23 cellular contexts compared by ENCODE assay signal in genomic region chr3:69532828-69533219, GRCh38.
A peak's percentile ranks its signal among the peaks of the same experiment; 100 is the strongest.
DNase-seq lines count a peak whose midpoint lies in the region; ATAC-seq and TF ChIP-seq lines count a peak whose summit lies in the region.
"Had no signal": no experiment of that assay in that cellular context is flagged by ENCODE, and none has a peak within 500 bp of the region (broad histone marks: within the 10 kb centered on the region; RNA-seq: fewer than 3 reads in every experiment).

No MANE protein-coding gene starts in this region.

- no peak for TF ChIP-seq CTCF in endodermal cell (conservative IDR thresholded peaks at IDR 0.05)

- 79 to 80% methylated on average over 1 to 2 of the region's 2 CpGs for WGBS in endodermal cell (ENCODE audit: insufficient coverage in 1 of 2, insufficient read length in 1 of 2), 2 experiments

- peak; percentile 20 for ATAC-seq in sciatic nerve
- ATAC-seq: A549, GM12878, K562 had no signal

- peaks cover 78% of the 10 kb centered on the region for H3K27me3 ChIP-seq in endodermal cell (ENCODE audit: control insufficient read depth, insufficient read depth, low read length, poor library complexity, severe bottlenecking)
- H3K27me3 ChIP-seq: BE2C had no signal

- no peak overlapping the region for H3K4me3 ChIP-seq in endodermal cell (ENCODE audit: low read length)
- H3K4me3 ChIP-seq: A549, GM12878, GM23248, HAP-1, K562 had no signal

- H3K27ac Mint-ChIP-seq in endodermal cell, result no peak overlapping the region
- H3K27ac Mint-ChIP-seq in T-helper 2 cell treated with Interferon-gamma antibody and Interleukin-4, amounts not matched to agents 5 μg/mL and 100 μg/mL, for 36 hours, result no peak overlapping the region
- H3K27ac Mint-ChIP-seq: CD4-positive, CD25-positive, alpha-beta regulatory T cell; CD8-positive, alpha-beta memory T cell had no signal

- H3K36me3 Mint-ChIP-seq in endodermal cell (ENCODE audit: low read depth), result no peaks in the 10 kb centered on the region
- H3K36me3 Mint-ChIP-seq in T-helper 2 cell treated with Interferon-gamma antibody and Interleukin-4, amounts not matched to agents 5 μg/mL and 100 μg/mL, for 36 hours (ENCODE audit: low read depth), result no peaks in the 10 kb centered on the region
- H3K36me3 Mint-ChIP-seq: CD4-positive, CD25-positive, alpha-beta regulatory T cell; CD8-positive, alpha-beta memory T cell had no signal

- no peaks in the 10 kb centered on the region for H3K4me1 ChIP-seq in endodermal cell (ENCODE audit: control insufficient read depth, insufficient read depth, low read length)
- H3K4me1 ChIP-seq: A549 had no signal

- no peaks in the 10 kb centered on the region for H3K9me3 ChIP-seq in endodermal cell (ENCODE audit: control insufficient read depth, low read length)
- H3K9me3 ChIP-seq: A549, BE2C, HAP-1 had no signal

- no peak overlapping the region for H3K9ac ChIP-seq in endodermal cell (ENCODE audit: extremely low read depth, low read length, poor library complexity, severe bottlenecking)
- H3K9ac ChIP-seq: GM23248 had no signal

- H3K27me3 Mint-ChIP-seq in endodermal cell (ENCODE audit: insufficient read depth), result peaks cover 56% of the 10 kb centered on the region
- no peaks in the 10 kb centered on the region for H3K27me3 Mint-ChIP-seq in T-helper 2 cell treated with Interferon-gamma antibody and Interleukin-4, amounts not matched to agents 5 μg/mL and 100 μg/mL, for 36 hours (ENCODE audit: low read depth)

- H3K4me1 Mint-ChIP-seq in endodermal cell, result no peaks in the 10 kb centered on the region
- no peaks in the 10 kb centered on the region for H3K4me1 Mint-ChIP-seq in T-helper 2 cell treated with Interferon-gamma antibody and Interleukin-4, amounts not matched to agents 5 μg/mL and 100 μg/mL, for 36 hours (ENCODE audit: low read depth)
- H3K4me1 Mint-ChIP-seq: CD4-positive, CD25-positive, alpha-beta regulatory T cell; CD8-positive, alpha-beta memory T cell had no signal

- peak overlapping the region; percentile 79 for H3K27ac ChIP-seq in endodermal cell (ENCODE audit: low read depth, low read length)
- H3K27ac ChIP-seq: 22Rv1, A549, GM23248, HL-60 had no signal

- no peaks in the 10 kb centered on the region for H3K9me3 Mint-ChIP-seq in endodermal cell
- no peaks in the 10 kb centered on the region for H3K9me3 Mint-ChIP-seq in T-helper 2 cell treated with Interferon-gamma antibody and Interleukin-4, amounts not matched to agents 5 μg/mL and 100 μg/mL, for 36 hours
- H3K9me3 Mint-ChIP-seq: CD4-positive, CD25-positive, alpha-beta regulatory T cell had no signal

- intact Hi-C loops in sciatic nerve (cut with DNase I), result no loop called here

- DNase-seq in NCI-H748 (lab: John Stamatoyannopoulos, UW; ENCODE audit: unreplicated experiment) (peak; percentile 10), NCI-H748 treated with DMSO at 0.1 percent for 48 hours (lab: John Stamatoyannopoulos, UW) (no peak), endodermal cell (no peak), sciatic nerve (ENCODE audit: low spot score) (no peak), HUDEP-2 (lab: John Stamatoyannopoulos, UW; ENCODE audit: unreplicated experiment in 76 of 76) (no peak), superior temporal gyrus (ENCODE audit: extremely low spot score) (no peak)
- DNase-seq in T-helper 2 cell treated with Interferon-gamma antibody and Interleukin-4, amounts not matched to agents 5 μg/mL and 100 μg/mL, for 36 hours (ENCODE audit: low spot score), result no peak
- DNase-seq: CD4-positive, CD25-positive, alpha-beta regulatory T cell; CD8-positive, alpha-beta memory T cell; COR-L47; DMS 273 treated with DMSO at 0.1 percent for 48 hours; DMS53; DND-41; EL; GM23248; IMR-90 had no signal

- no peak overlapping the region for H3K4me3 Mint-ChIP-seq in endodermal cell
- no peak overlapping the region for H3K4me3 Mint-ChIP-seq in T-helper 2 cell treated with Interferon-gamma antibody and Interleukin-4, amounts not matched to agents 5 μg/mL and 100 μg/mL, for 36 hours
- H3K4me3 Mint-ChIP-seq: CD4-positive, CD25-positive, alpha-beta regulatory T cell; CD8-positive, alpha-beta memory T cell had no signal

- no peaks in the 10 kb centered on the region for H3K36me3 ChIP-seq in endodermal cell (ENCODE audit: control insufficient read depth, insufficient read depth, low read length)
- H3K36me3 ChIP-seq: HAP-1 had no signal
